24 cellular contexts compared by ENCODE assay signal in the genomic region with DNA sequence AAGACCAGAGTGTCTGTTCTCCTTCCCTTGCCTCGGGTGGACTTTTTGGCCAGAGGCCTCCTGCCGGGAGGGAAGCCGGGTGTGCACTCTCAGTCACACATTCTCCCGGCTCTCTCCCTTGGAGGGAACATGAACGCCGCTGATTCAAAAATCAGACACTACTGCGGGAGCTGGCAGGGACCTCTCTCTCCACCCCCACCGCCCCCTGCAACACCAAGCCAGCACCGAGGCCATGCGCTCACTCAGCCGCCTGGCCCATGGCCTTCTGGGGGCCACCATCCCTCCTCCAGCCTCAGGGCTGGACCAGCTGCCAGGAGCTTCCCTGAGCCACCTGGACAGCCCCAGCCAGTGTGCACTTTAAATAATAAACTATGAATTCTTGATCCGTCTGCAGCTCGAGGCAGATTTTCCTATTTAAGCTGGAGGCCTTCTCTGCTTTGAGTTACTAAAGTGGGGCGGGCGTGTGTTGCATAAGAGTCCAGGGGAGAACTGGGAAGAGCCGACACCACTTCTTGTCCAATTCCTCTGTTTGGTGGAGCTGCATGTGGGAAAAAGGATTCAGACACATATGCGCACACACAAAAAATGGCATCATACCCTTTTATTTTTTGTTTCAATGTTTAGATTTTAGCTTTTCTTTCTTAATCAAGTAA. TPM values are rescaled to one million over a fixed set of nuclear protein-coding genes. Genes with fewer than 3 reads are reported as not detected.
DNase-seq lines count a peak whose midpoint lies in the region; ATAC-seq, FAIRE-seq and TF ChIP-seq lines count a peak whose summit lies in the region.
"Had no signal": no experiment of that assay in that cellular context is flagged by ENCODE, and none has a peak within 500 bp of the region (broad histone marks: within the 10 kb centered on the region; RNA-seq: fewer than 3 reads in every experiment).

No MANE protein-coding gene starts in this region.

- no peak for TF ChIP-seq EP300 in SK-N-SH (IDR thresholded peaks at IDR 0.05; ENCODE audit: borderline replicate concordance in 1 of 2, low read depth in 1 of 2, low read length in 1 of 2)

- no peaks in the 10 kb centered on the region for H3F3A ChIP-seq in SK-N-SH (replicated peaks; ENCODE audit: insufficient read depth)

- no peaks in the 10 kb centered on the region for H3K9me2 ChIP-seq in SK-N-SH

- DNase-seq in SK-N-SH, result peak; percentile 41
- DNase-seq in left ventricle myocardium inferior, result peak; percentile 39
- peak in 1 of 2 donors; percentile 48 for DNase-seq in psoas muscle
- peak; percentile 44 for DNase-seq in ureter (ENCODE audit: low spot score)
- no peak for DNase-seq in NCI-H69 (lab: John Stamatoyannopoulos, UW)
- no peak for DNase-seq in GM12892 (ENCODE audit: insufficient read length)
- DNase-seq: activated CD4-positive, alpha-beta T cell treated with anti-CD3 and anti-CD28 coated beads, Interleukin-2, amount 10 ng/mL, durations not matched to agents 7 days and 5 days; Calu3; HFFc6; hippocampal formation; islet precursor cell; mesenchymal stem cell; natural killer cell; NCI-H2107; NCI-H526 treated with DMSO at 0.1 percent for 48 hours; stimulated activated CD4-positive, alpha-beta T cell treated with anti-CD3 and anti-CD28 coated beads, Interleukin-2, amount 100 ng/mL, for 48 hours; T-cell had no signal

- no peak overlapping the region for H2AFZ ChIP-seq in SK-N-SH (ENCODE audit: low read depth)

- POLR2A ChIA-PET in SK-N-SH (lab: Yijun Ruan, JAX), result interaction anchor here (0.8 kb wide), 1 partner anchor 382 kb away, joined by 3 read pairs; no protein-coding TSS in a partner anchor

- no peaks in the 10 kb centered on the region for H3K36me3 ChIP-seq in SK-N-SH (replicated peaks in 1 of 2; ENCODE audit: control insufficient read depth in 1 of 2, insufficient read depth in 2 of 2, low read length in 1 of 2)
- H3K36me3 ChIP-seq in left ventricle myocardium inferior, result no peaks in the 10 kb centered on the region
- H3K36me3 ChIP-seq in psoas muscle (ENCODE audit: insufficient read depth in 1 of 2, low read depth in 1 of 2), result peaks cover 0 to 43% of the 10 kb centered on the region in 2 donors
- H3K36me3 ChIP-seq: BLaER1 treated with 17β-estradiol and CSF1 and Interleukin-3, amounts not matched to agents 10 nM and 100 nM had no signal

- no peak overlapping the region for H3K9ac ChIP-seq in SK-N-SH
- H3K9ac ChIP-seq: BLaER1 treated with 17β-estradiol and CSF1 and Interleukin-3, amounts not matched to agents 10 nM and 100 nM had no signal

- H3K27me3 ChIP-seq in SK-N-SH (ENCODE audit: insufficient read depth) (no peaks in the 10 kb centered on the region), left ventricle myocardium inferior (ENCODE audit: low read depth) (peaks cover 14% of the 10 kb centered on the region), psoas muscle (ENCODE audit: insufficient read depth in 3 of 3, low read length in 2 of 3) (no peaks in the 10 kb centered on the region)

- H3K4me1 ChIP-seq in SK-N-SH (ENCODE audit: control insufficient read depth in 1 of 2, insufficient read depth in 2 of 2, low read depth in 1 of 2, low read length in 1 of 2) (peaks cover 0 to 12% of the 10 kb centered on the region in 2 experiments; a peak in 1 of 4 replicates), left ventricle myocardium inferior (peaks cover 10% of the 10 kb centered on the region), psoas muscle (no peaks in the 10 kb centered on the region)
- H3K4me1 ChIP-seq: A549 had no signal

- intact Hi-C loops in left ventricle myocardium inferior (cut with micrococcal nuclease), result no loop called here
- intact Hi-C loops in psoas muscle (cut with DNase I), result no loop called here

- no peak overlapping the region for H3K4me2 ChIP-seq in SK-N-SH
- H3K4me2 ChIP-seq: A549, smooth muscle cell had no signal

- FAIRE-seq in GM12892 (lab: Jason Lieb, UNC), result no peak
- FAIRE-seq: A549, colon had no signal

- H4K20me1 ChIP-seq in SK-N-SH (ENCODE audit: insufficient read depth), result no peaks in the 10 kb centered on the region
- H4K20me1 ChIP-seq: BLaER1 treated with 17β-estradiol and CSF1 and Interleukin-3, amounts not matched to agents 10 nM and 100 nM had no signal

- TF ChIP-seq RAD21 in SK-N-SH (IDR thresholded peaks at IDR 0.05; ENCODE audit: low read length), result no peak

- no peak overlapping the region; a peak in 1 of 4 replicates for H3K27ac ChIP-seq in SK-N-SH (ENCODE audit: low read depth in 2 of 2, low read length in 1 of 2)
- peak overlapping the region; percentile 69 for H3K27ac ChIP-seq in left ventricle myocardium inferior (replicated peaks)
- H3K27ac ChIP-seq in psoas muscle, result no peak overlapping the region
- H3K27ac ChIP-seq: A549; BLaER1 treated with 17β-estradiol and CSF1 and Interleukin-3, amounts not matched to agents 10 nM and 100 nM had no signal

- CTCF ChIA-PET in SK-N-SH (lab: Yijun Ruan, JAX), result interaction anchor here (0.6 to 3.2 kb wide), 6 partner anchors 17 to 100 kb away, joined by 3 to 10 read pairs (median 3); a partner anchor contains a TSS

- H3K79me2 ChIP-seq in SK-N-SH (ENCODE audit: insufficient read depth), result no peaks in the 10 kb centered on the region

- H3K4me3 ChIP-seq in SK-N-SH (ENCODE audit: low read depth in 2 of 2, low read length in 1 of 2) (no peak overlapping the region), left ventricle myocardium inferior (no peak overlapping the region), psoas muscle (no peak overlapping the region)
- H3K4me3 ChIP-seq: A549; BLaER1 treated with 17β-estradiol and CSF1 and Interleukin-3, amounts not matched to agents 10 nM and 100 nM; smooth muscle cell had no signal

- H3K9me3 ChIP-seq in SK-N-SH (no peaks in the 10 kb centered on the region), left ventricle myocardium inferior (replicated peaks) (peaks cover 13% of the 10 kb centered on the region), psoas muscle (no peaks in the 10 kb centered on the region)
- H3K9me3 ChIP-seq: A549 had no signal

- TF ChIP-seq CTCF in SK-N-SH (IDR thresholded peaks at IDR 0.05), result no peak
- TF ChIP-seq CTCF in left ventricle myocardium inferior (IDR thresholded peaks at IDR 0.05; ENCODE audit: borderline replicate concordance), result no peak
- TF ChIP-seq CTCF in psoas muscle (IDR thresholded peaks at IDR 0.05), result no peak

- 69% methylated on average over 16 of the region's 17 CpGs for WGBS in SK-N-SH (ENCODE audit: low lambda C conversion rate)
- WGBS in psoas muscle, 3 donors, result 59 to 72% (median 63%) methylated on average over 17 of the region's 17 CpGs

- ATAC-seq in SK-N-SH treated with all-trans-retinoic acid at 6 μM for 48 hours, result no peak
- ATAC-seq in psoas muscle, result peak in 3 of 4 donors; percentile 18 to 38 (median 30)
- no peak for ATAC-seq in GM19351 (IDR thresholded peaks at IDR 0.05; ENCODE audit: unreplicated experiment)
- ATAC-seq: natural killer cell, T-cell had no signal

- no peak for TF ChIP-seq POLR2A in GM12892 (IDR thresholded peaks at IDR 0.05; ENCODE audit: low read depth, low read length)

TF ChIP-seq in SK-N-SH, 30 proteins besides CTCF, POLR2A, EP300 and RAD21 (continues in another document):
- TF ChIP-seq NRF1 (IDR thresholded peaks at IDR 0.05; ENCODE audit: low read depth, low read length), result no peak
- TF ChIP-seq FOSL2 (IDR thresholded peaks at IDR 0.05; ENCODE audit: borderline replicate concordance, low read depth), result no peak
- TF ChIP-seq FOXM1 (IDR thresholded peaks at IDR 0.05; ENCODE audit: low read depth), result no peak
- no peak for TF ChIP-seq TEAD4 (IDR thresholded peaks at IDR 0.05; ENCODE audit: borderline replicate concordance, insufficient read depth)
- TF ChIP-seq SIN3A (IDR thresholded peaks at IDR 0.05; ENCODE audit: borderline replicate concordance, low read depth, low read length), result no peak
- TF ChIP-seq, protein P1, sequence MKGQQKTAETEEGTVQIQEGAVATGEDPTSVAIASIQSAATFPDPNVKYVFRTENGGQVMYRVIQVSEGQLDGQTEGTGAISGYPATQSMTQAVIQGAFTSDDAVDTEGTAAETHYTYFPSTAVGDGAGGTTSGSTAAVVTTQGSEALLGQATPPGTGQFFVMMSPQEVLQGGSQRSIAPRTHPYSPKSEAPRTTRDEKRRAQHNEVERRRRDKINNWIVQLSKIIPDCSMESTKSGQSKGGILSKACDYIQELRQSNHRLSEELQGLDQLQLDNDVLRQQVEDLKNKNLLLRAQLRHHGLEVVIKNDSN (IDR thresholded peaks at IDR 0.05; ENCODE audit: borderline replicate concordance, low read depth), result no peak

TF ChIP-seq in SK-N-SH treated with all-trans-retinoic acid at 6 μM for 48 hours, 23 proteins besides CTCF, POLR2A, EP300 and RAD21 (continues in another document):
- TF ChIP-seq ESRRG (CRISPR knock-in tag; IDR thresholded peaks at IDR 0.05), result no peak
- no peak for TF ChIP-seq ZFP30 (CRISPR knock-in tag; IDR thresholded peaks at IDR 0.05)
- no peak for TF ChIP-seq TCF4 (CRISPR knock-in tag; IDR thresholded peaks at IDR 0.05; ENCODE audit: borderline replicate concordance)
- TF ChIP-seq ZFP3 (CRISPR knock-in tag; IDR thresholded peaks at IDR 0.05), result no peak
- TF ChIP-seq OSR1 (CRISPR knock-in tag; IDR thresholded peaks at IDR 0.05), result no peak
- TF ChIP-seq, protein P2, sequence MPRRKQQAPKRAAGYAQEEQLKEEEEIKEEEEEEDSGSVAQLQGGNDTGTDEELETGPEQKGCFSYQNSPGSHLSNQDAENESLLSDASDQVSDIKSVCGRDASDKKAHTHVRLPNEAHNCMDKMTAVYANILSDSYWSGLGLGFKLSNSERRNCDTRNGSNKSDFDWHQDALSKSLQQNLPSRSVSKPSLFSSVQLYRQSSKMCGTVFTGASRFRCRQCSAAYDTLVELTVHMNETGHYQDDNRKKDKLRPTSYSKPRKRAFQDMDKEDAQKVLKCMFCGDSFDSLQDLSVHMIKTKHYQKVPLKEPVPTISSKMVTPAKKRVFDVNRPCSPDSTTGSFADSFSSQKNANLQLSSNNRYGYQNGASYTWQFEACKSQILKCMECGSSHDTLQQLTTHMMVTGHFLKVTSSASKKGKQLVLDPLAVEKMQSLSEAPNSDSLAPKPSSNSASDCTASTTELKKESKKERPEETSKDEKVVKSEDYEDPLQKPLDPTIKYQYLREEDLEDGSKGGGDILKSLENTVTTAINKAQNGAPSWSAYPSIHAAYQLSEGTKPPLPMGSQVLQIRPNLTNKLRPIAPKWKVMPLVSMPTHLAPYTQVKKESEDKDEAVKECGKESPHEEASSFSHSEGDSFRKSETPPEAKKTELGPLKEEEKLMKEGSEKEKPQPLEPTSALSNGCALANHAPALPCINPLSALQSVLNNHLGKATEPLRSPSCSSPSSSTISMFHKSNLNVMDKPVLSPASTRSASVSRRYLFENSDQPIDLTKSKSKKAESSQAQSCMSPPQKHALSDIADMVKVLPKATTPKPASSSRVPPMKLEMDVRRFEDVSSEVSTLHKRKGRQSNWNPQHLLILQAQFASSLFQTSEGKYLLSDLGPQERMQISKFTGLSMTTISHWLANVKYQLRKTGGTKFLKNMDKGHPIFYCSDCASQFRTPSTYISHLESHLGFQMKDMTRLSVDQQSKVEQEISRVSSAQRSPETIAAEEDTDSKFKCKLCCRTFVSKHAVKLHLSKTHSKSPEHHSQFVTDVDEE (CRISPR knock-in tag; IDR thresholded peaks at IDR 0.05), result no peak

RNA-seq across cellular contexts. Expression of a gene that starts 30.6 kb away (rescaled TPM):
- not detected in 2 replicates for polyA plus RNA-seq in SK-N-SH (2012; rRNA removed)
- polyA plus RNA-seq in SK-N-SH (2012; cell fraction: cytosol; rRNA removed), result 0.04 TPM in 2 replicates
- polyA plus RNA-seq in SK-N-SH (2012; cell fraction: nucleus; rRNA removed), result 0.01 and 0.14 TPM in 2 replicates
- total RNA-seq in left ventricle myocardium inferior, result 0.99 TPM
- total RNA-seq in psoas muscle, result 10 to 100 TPM in 3 of 4 donors, 1 to 10 TPM in 1; 4.4 to 93.0 (median 17.7) TPM
- polyA plus RNA-seq in psoas muscle, result 1 to 10 TPM; 5.7 to 7.2 (median 6.8) TPM
- total RNA-seq in ureter, result 10.6 TPM
- polyA plus RNA-seq in GM12892 (2012; ENCODE audit: missing spikeins), result 0.34 TPM
- total RNA-seq: HFFc6, OCI-LY7 had no signal

Comparison
In these comparisons a context has a peak if more than half of its experiments do, and no peak if none do; other contexts are left out.
1. DNase-seq: peak in SK-N-SH (single experiment), left ventricle myocardium inferior (single experiment) and ureter (single experiment); none in NCI-H69 (single experiment) and GM12892 (single experiment).
2. ATAC-seq: peak in psoas muscle (3 of 4); none in SK-N-SH treated with all-trans-retinoic acid at 6 μM for 48 hours (single experiment) and GM19351 (single experiment).